In the genomic region with DNA sequence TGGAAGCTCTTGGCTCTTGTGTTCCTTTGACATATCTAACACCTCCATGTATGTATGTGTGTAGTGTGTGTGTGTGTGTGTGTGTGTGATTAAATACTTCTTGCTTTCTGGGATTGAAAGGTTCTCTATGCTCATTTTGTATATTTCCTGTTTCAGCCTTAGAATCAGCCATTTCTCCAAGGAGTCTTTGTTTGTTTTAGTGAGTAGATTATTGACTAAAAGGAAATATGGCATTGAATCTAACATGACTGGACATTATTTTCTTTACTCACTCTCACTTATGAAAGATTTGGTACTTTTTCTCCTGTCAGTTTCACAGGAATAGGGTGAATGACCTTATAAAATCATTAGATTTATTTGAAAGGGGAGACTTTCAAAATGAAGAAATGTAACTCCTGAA, we compare ENCODE assay signal across 24 cellular contexts.
DNase-seq lines count a peak whose midpoint lies in the region; ATAC-seq, FAIRE-seq and TF ChIP-seq lines count a peak whose summit lies in the region.
"Had no signal": no experiment of that assay in that cellular context is flagged by ENCODE, and none has a peak within 500 bp of the region (broad histone marks: within the 10 kb centered on the region; RNA-seq: fewer than 3 reads in every experiment).

No MANE protein-coding gene starts in this region.

- CTCF ChIA-PET in SK-N-SH (lab: Yijun Ruan, JAX), result interaction anchor here (1.5 to 2.4 kb wide), 2 partner anchors 12 to 1581 kb away, joined by 5 read pairs; no protein-coding TSS in a partner anchor
- CTCF ChIA-PET in HepG2 (lab: Yijun Ruan, JAX; ENCODE audit: low intra/inter-chr PET ratio, low total read pairs), result no interaction called here

- H3K9me3 ChIP-seq in SK-N-SH (peaks cover 5% of the 10 kb centered on the region; the same call in 1 of the 2 replicates), HepG2 (ENCODE audit: low read length) (no peaks in the 10 kb centered on the region)
- H3K9me3 ChIP-seq: Peyer's patch had no signal

- peak overlapping the region; percentile 58; the same call in 1 of the 2 replicates for H2AFZ ChIP-seq in SK-N-SH (ENCODE audit: low read depth)
- H2AFZ ChIP-seq in HepG2 (ENCODE audit: low read length), result no peak overlapping the region

- H3F3A ChIP-seq in SK-N-SH (replicated peaks; ENCODE audit: insufficient read depth), result no peaks in the 10 kb centered on the region

- intact Hi-C loops in HepG2 (cut with micrococcal nuclease; ENCODE audit: unreplicated experiment), result no loop called here

- ATAC-seq in SK-N-SH treated with all-trans-retinoic acid at 6 μM for 48 hours (no peak), HepG2 (no peak)
- ATAC-seq: CD8-positive, alpha-beta T cell; HCT116 had no signal

- TF ChIP-seq EP300 in SK-N-SH (IDR thresholded peaks at IDR 0.05; ENCODE audit: borderline replicate concordance in 1 of 2, low read depth in 1 of 2, low read length in 1 of 2) (no peak), HepG2 (IDR thresholded peaks at IDR 0.05; ENCODE audit: low read depth in 2 of 2, low read length in 2 of 2) (no peak), HepG2 (CRISPR knock-in tag; IDR thresholded peaks at IDR 0.05; ENCODE audit: borderline replicate concordance) (no peak)

- FAIRE-seq in bronchial epithelial cell (lab: Jason Lieb, UNC) (no peak), HepG2 (lab: Jason Lieb, UNC) (no peak)
- FAIRE-seq: H1 had no signal

- TF ChIP-seq POLR2A in HepG2 (IDR thresholded peaks at IDR 0.05; ENCODE audit: insufficient read depth in 1 of 2, low read depth in 2 of 2, low read length in 2 of 2), result no peak

- H3K79me2 ChIP-seq in SK-N-SH (ENCODE audit: insufficient read depth) (no peaks in the 10 kb centered on the region), HepG2 (ENCODE audit: insufficient read depth, low read length) (no peaks in the 10 kb centered on the region)

- TF ChIP-seq CTCF in SK-N-SH (IDR thresholded peaks at IDR 0.05), result no peak
- no peak for TF ChIP-seq CTCF in bronchial epithelial cell (IDR thresholded peaks at IDR 0.05; ENCODE audit: insufficient read depth, low read length, severe bottlenecking)
- TF ChIP-seq CTCF in nephron (IDR thresholded peaks at IDR 0.05; ENCODE audit: unreplicated experiment in 3 of 3), result no peak
- TF ChIP-seq CTCF in HepG2 (CRISPR knock-in tag; IDR thresholded peaks at IDR 0.05), result no peak
- TF ChIP-seq CTCF in GM13976 (IDR thresholded peaks at IDR 0.05; ENCODE audit: borderline replicate concordance, control extremely low read depth, extremely low read depth, insufficient read depth, missing control alignments), result no peak

- H3K27me3 ChIP-seq in SK-N-SH (ENCODE audit: insufficient read depth), result no peaks in the 10 kb centered on the region
- H3K27me3 ChIP-seq in bronchial epithelial cell (ENCODE audit: control insufficient read depth, insufficient read depth, low read length), result no peaks in the 10 kb centered on the region
- no peaks in the 10 kb centered on the region; a peak in 1 of 5 replicates for H3K27me3 ChIP-seq in HepG2 (ENCODE audit: control insufficient read depth in 1 of 2, insufficient read depth in 2 of 2, low read length in 2 of 2)
- H3K27me3 ChIP-seq: Peyer's patch had no signal

- H3K36me3 ChIP-seq in SK-N-SH (replicated peaks in 1 of 2; ENCODE audit: control insufficient read depth in 1 of 2, insufficient read depth in 2 of 2, low read length in 1 of 2) (no peaks in the 10 kb centered on the region), bronchial epithelial cell (ENCODE audit: control insufficient read depth, insufficient read depth, low read length) (no peaks in the 10 kb centered on the region), HepG2 (replicated peaks in 1 of 2; ENCODE audit: control insufficient read depth in 1 of 2, insufficient read depth in 2 of 2, low read length in 2 of 2) (no peaks in the 10 kb centered on the region)
- H3K36me3 ChIP-seq: Peyer's patch had no signal

- peak overlapping the region in 2 of 3 experiments; percentile 82 to 85 for H3K27ac Mint-ChIP-seq in nephron
- H3K27ac Mint-ChIP-seq: B cell; CD8-positive, alpha-beta T cell; IgD-negative memory B cell had no signal

- H3K36me3 Mint-ChIP-seq in nephron (ENCODE audit: low read depth), result no peaks in the 10 kb centered on the region
- H3K36me3 Mint-ChIP-seq: CD8-positive, alpha-beta T cell had no signal

- H3K4me1 Mint-ChIP-seq in nephron, result no peaks in the 10 kb centered on the region

- H3K9ac ChIP-seq in SK-N-SH (no peak overlapping the region), HepG2 (ENCODE audit: insufficient read depth, low read depth, low read length) (no peak overlapping the region)

- H3K4me2 ChIP-seq in SK-N-SH (no peak overlapping the region), HepG2 (ENCODE audit: low read depth, low read length) (no peak overlapping the region)

- no peaks in the 10 kb centered on the region for H3K9me2 ChIP-seq in SK-N-SH

- no peak overlapping the region for H3K4me3 ChIP-seq in SK-N-SH (ENCODE audit: low read depth in 2 of 2, low read length in 1 of 2)
- no peak overlapping the region for H3K4me3 ChIP-seq in bronchial epithelial cell (ENCODE audit: low read depth, low read length)
- no peak overlapping the region for H3K4me3 ChIP-seq in HepG2 (replicated peaks in 1 of 3; ENCODE audit: insufficient read depth in 1 of 3, low read depth in 2 of 3, low read length in 3 of 3)
- H3K4me3 ChIP-seq: Peyer's patch had no signal

- H3K9me3 Mint-ChIP-seq in nephron, result peaks cover 5% of the 10 kb centered on the region
- H3K9me3 Mint-ChIP-seq: CD8-positive, alpha-beta T cell had no signal

- H3K4me3 Mint-ChIP-seq in nephron, result no peak overlapping the region
- H3K4me3 Mint-ChIP-seq: B cell; CD8-positive, alpha-beta T cell; IgD-negative memory B cell had no signal

- no peaks in the 10 kb centered on the region for H4K20me1 ChIP-seq in SK-N-SH (ENCODE audit: insufficient read depth)
- no peaks in the 10 kb centered on the region for H4K20me1 ChIP-seq in HepG2 (ENCODE audit: insufficient read depth, low read length)

- TF ChIP-seq RAD21 in SK-N-SH (IDR thresholded peaks at IDR 0.05; ENCODE audit: low read length), result no peak
- no peak for TF ChIP-seq RAD21 in HepG2 (CRISPR knock-in tag; IDR thresholded peaks at IDR 0.05)

- H3K27ac ChIP-seq in SK-N-SH (ENCODE audit: low read depth in 2 of 2, low read length in 1 of 2) (no peak overlapping the region), HepG2 (ENCODE audit: extremely low read length, insufficient read depth, low read length) (no peak overlapping the region)
- H3K27ac ChIP-seq: 22Rv1, C4-2B, Peyer's patch had no signal

- H3K4me1 ChIP-seq in SK-N-SH (ENCODE audit: control insufficient read depth in 1 of 2, insufficient read depth in 2 of 2, low read depth in 1 of 2, low read length in 1 of 2) (0 out of 4 replicates have a peak, but pooled peaks cover 0 to 3% of the 10 kb centered on the region in 2 experiments), HepG2 (ENCODE audit: insufficient read depth, low read length) (no peaks in the 10 kb centered on the region)
- H3K4me1 ChIP-seq: Peyer's patch had no signal

- no TSS peak for BruUV-seq in HepG2 (replicated peaks; lab: Mats Ljungman, UMichigan)

- in situ Hi-C loops in HepG2 (cut with HindIII; ENCODE audit: extremely low pct_ligation_motif_present, low pct_unique_long_range_greater_than_20kb), result loop anchor here (25.0 kb wide), 2 partner anchors 514 to 1564 kb away; partner anchors contain the start of gene SETBP1
- in situ Hi-C loops in GM13976 (cut with MboI; ENCODE audit: low sequenced_read_pairs, unreplicated experiment), result loop anchor here (25.0 kb wide), 1 partner anchor 514 kb away; the partner anchor contains the start of gene SETBP1

- no peak for DNase-seq in SK-N-SH
- DNase-seq in bronchial epithelial cell (ENCODE audit: low read depth), result peak; percentile 81
- no peak for DNase-seq in HepG2 (ENCODE audit: low spot score)
- no peak for DNase-seq in SW 1271 (lab: John Stamatoyannopoulos, UW)
- no peak for DNase-seq in GM13976 (ENCODE audit: low spot score)
- DNase-seq: CD8-positive, alpha-beta T cell; NCI-H1092 treated with DMSO at 0.1 percent for 48 hours; NCI-H1436; NCI-H187; NCI-H2081 treated with DMSO at 0.1 percent for 48 hours; NCI-H2171; NCI-H226; NCI-H510A; NCI-H69; Peyer's patch; SHP77 treated with DMSO at 0.1 percent for 48 hours had no signal

- no peaks in the 10 kb centered on the region for H3K27me3 Mint-ChIP-seq in nephron (ENCODE audit: low read depth)
- H3K27me3 Mint-ChIP-seq: B cell, IgD-negative memory B cell had no signal

- POLR2A ChIA-PET in SK-N-SH (lab: Yijun Ruan, JAX), result no interaction called here
- POLR2A ChIA-PET in HepG2 (lab: Yijun Ruan, JAX), result no interaction called here

TF ChIP-seq in SK-N-SH, 30 proteins besides CTCF, POLR2A, EP300 and RAD21 (continues in another document):
- TF ChIP-seq RFX5 (IDR thresholded peaks at IDR 0.05; ENCODE audit: low read length), result no peak

TF ChIP-seq in SK-N-SH treated with all-trans-retinoic acid at 6 μM for 48 hours, 23 proteins besides CTCF, POLR2A, EP300 and RAD21 (continues in another document):
- TF ChIP-seq ZFP3 (CRISPR knock-in tag; IDR thresholded peaks at IDR 0.05), result no peak
- TF ChIP-seq, protein P1, sequence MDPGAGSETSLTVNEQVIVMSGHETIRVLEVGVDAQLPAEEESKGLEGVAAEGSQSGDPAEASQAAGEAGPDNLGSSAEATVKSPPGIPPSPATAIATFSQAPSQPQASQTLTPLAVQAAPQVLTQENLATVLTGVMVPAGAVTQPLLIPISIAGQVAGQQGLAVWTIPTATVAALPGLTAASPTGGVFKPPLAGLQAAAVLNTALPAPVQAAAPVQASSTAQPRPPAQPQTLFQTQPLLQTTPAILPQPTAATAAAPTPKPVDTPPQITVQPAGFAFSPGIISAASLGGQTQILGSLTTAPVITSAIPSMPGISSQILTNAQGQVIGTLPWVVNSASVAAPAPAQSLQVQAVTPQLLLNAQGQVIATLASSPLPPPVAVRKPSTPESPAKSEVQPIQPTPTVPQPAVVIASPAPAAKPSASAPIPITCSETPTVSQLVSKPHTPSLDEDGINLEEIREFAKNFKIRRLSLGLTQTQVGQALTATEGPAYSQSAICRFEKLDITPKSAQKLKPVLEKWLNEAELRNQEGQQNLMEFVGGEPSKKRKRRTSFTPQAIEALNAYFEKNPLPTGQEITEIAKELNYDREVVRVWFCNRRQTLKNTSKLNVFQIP (CRISPR knock-in tag; IDR thresholded peaks at IDR 0.05; ENCODE audit: borderline replicate concordance, low read depth), result no peak

TF ChIP-seq in HepG2, 621 proteins besides CTCF, POLR2A, EP300 and RAD21 (continues in another document):
- no peak for TF ChIP-seq MAZ (IDR thresholded peaks at IDR 0.05; ENCODE audit: borderline replicate concordance, low read depth, low read length)
- TF ChIP-seq MAZ (CRISPR knock-in tag; IDR thresholded peaks at IDR 0.05; ENCODE audit: low read depth), result no peak
